1 cellular context compared by ENCODE assay signal in genomic region chr22:37933711-37934376, GRCh38.
TF ChIP-seq lines count a peak whose summit lies in the region.

No MANE protein-coding gene starts in this region.

TF ChIP-seq in K562, 482 proteins besides CTCF, POLR2A, EP300 and RAD21 (continued from another document and continues in another):
- TF ChIP-seq CTCFL (IDR thresholded peaks at IDR 0.05; ENCODE audit: borderline replicate concordance, insufficient read depth, low read depth, low read length, poor library complexity, severe bottlenecking) (peak; percentile 91), NRF1 (conservative IDR thresholded peaks at IDR 0.05 in 1 of 2, IDR thresholded peaks at IDR 0.05 in 1 of 2) (peak in 1 of 2 experiments; percentile 22; a peak in 2 of 4 replicates), TAL1 (IDR thresholded peaks at IDR 0.05) (no peak), ZNF217 (CRISPR knock-in tag; IDR thresholded peaks at IDR 0.05) (no peak), FOXP1 (CRISPR knock-in tag; IDR thresholded peaks at IDR 0.05) (no peak), JUN (IDR thresholded peaks at IDR 0.05; ENCODE audit: borderline replicate concordance, low read depth, low read length) (peak; percentile 70), JUN (CRISPR knock-in tag; IDR thresholded peaks at IDR 0.05; ENCODE audit: borderline replicate concordance) (no peak), MITF (IDR thresholded peaks at IDR 0.05) (no peak), TEAD1 (CRISPR knock-in tag; IDR thresholded peaks at IDR 0.05) (0 out of 4 replicates have a peak, but pooled peaks of 1 of the 2 experiments have one; percentile 28), ZNF766 (CRISPR knock-in tag; conservative IDR thresholded peaks at IDR 0.05) (no peak), XRCC3 (IDR thresholded peaks at IDR 0.05) (no peak), HEY1 (CRISPR knock-in tag; IDR thresholded peaks at IDR 0.05; ENCODE audit: borderline replicate concordance) (no peak), HDAC1 (IDR thresholded peaks at IDR 0.05) (no peak; a peak in 1 of 4 replicates), THRB (CRISPR knock-in tag; conservative IDR thresholded peaks at IDR 0.05) (no peak), HMG20A (CRISPR knock-in tag; conservative IDR thresholded peaks at IDR 0.05) (no peak), FOXM1 (IDR thresholded peaks at IDR 0.05; ENCODE audit: low read depth) (no peak), FOXM1 (CRISPR knock-in tag; IDR thresholded peaks at IDR 0.05; ENCODE audit: low read depth) (0 out of 2 replicates have a peak, but pooled peaks have one; percentile 53), ZNF609 (CRISPR knock-in tag; IDR thresholded peaks at IDR 0.05; ENCODE audit: borderline replicate concordance) (no peak), PCBP2 (IDR thresholded peaks at IDR 0.05; ENCODE audit: low read depth, low read length, poor library complexity, severe bottlenecking) (no peak), FOXA1 (IDR thresholded peaks at IDR 0.05; ENCODE audit: borderline replicate concordance) (no peak), PATZ1 (CRISPR knock-in tag; IDR thresholded peaks at IDR 0.05; ENCODE audit: borderline replicate concordance) (no peak), CC2D1A (IDR thresholded peaks at IDR 0.05) (no peak), MYC (IDR thresholded peaks at IDR 0.05; ENCODE audit: low read depth, low read length) (peak; percentile 39; the same call in 1 of the 2 replicates), MYC (CRISPR knock-in tag; IDR thresholded peaks at IDR 0.05; ENCODE audit: borderline replicate concordance, low read depth) (no peak), HDGF (IDR thresholded peaks at IDR 0.05) (no peak), ZNF512 (tag; IDR thresholded peaks at IDR 0.05) (no peak), ADNP (tag; IDR thresholded peaks at IDR 0.05) (no peak), ZNF696 (CRISPR knock-in tag; conservative IDR thresholded peaks at IDR 0.05) (no peak), NELFE (IDR thresholded peaks at IDR 0.05; ENCODE audit: insufficient read depth, insufficient read length) (no peak), ZNF76 (CRISPR knock-in tag; IDR thresholded peaks at IDR 0.05; ENCODE audit: borderline replicate concordance) (no peak), ZNF184 (CRISPR knock-in tag; IDR thresholded peaks at IDR 0.05) (no peak), RBM22 (IDR thresholded peaks at IDR 0.05; ENCODE audit: low read depth, low read length, poor library complexity, severe bottlenecking) (no peak), GATAD2B (IDR thresholded peaks at IDR 0.05; ENCODE audit: borderline replicate concordance) (no peak), HNRNPUL1 (IDR thresholded peaks at IDR 0.05; ENCODE audit: low read length) (no peak), BMI1 (IDR thresholded peaks at IDR 0.05; ENCODE audit: low read length) (no peak), EZH2 (IDR thresholded peaks at IDR 0.05; ENCODE audit: borderline replicate concordance, low read depth, low read length) (no peak), TAF15 (IDR thresholded peaks at IDR 0.05; ENCODE audit: low read depth, low read length) (no peak), RB1 (IDR thresholded peaks at IDR 0.05; ENCODE audit: low read depth) (peak; percentile 73), NCOA1 (IDR thresholded peaks at IDR 0.05; ENCODE audit: low read depth) (no peak; the same call in 1 of the 2 replicates), ILF3 (IDR thresholded peaks at IDR 0.05; ENCODE audit: borderline replicate concordance) (no peak), THAP12 (CRISPR knock-in tag; IDR thresholded peaks at IDR 0.05) (no peak), PPARD (CRISPR knock-in tag; IDR thresholded peaks at IDR 0.05) (no peak), ZNF778 (CRISPR knock-in tag; IDR thresholded peaks at IDR 0.05) (no peak), HMBOX1 (IDR thresholded peaks at IDR 0.05) (no peak), XRCC5 (IDR thresholded peaks at IDR 0.05; ENCODE audit: low read depth, low read length) (peak; percentile 92), SMAD3 (CRISPR knock-in tag; conservative IDR thresholded peaks at IDR 0.05) (no peak), ATF2 (CRISPR knock-in tag; IDR thresholded peaks at IDR 0.05) (no peak), ZNF174 (CRISPR knock-in tag; IDR thresholded peaks at IDR 0.05) (no peak), SLC30A9 (CRISPR knock-in tag; IDR thresholded peaks at IDR 0.05) (no peak), TARDBP (IDR thresholded peaks at IDR 0.05) (no peak; the same call in 1 of the 2 replicates), RBM25 (IDR thresholded peaks at IDR 0.05; ENCODE audit: low read depth, low read length, severe bottlenecking) (no peak), CREM (IDR thresholded peaks at IDR 0.05; ENCODE audit: low read depth) (peak; percentile 52)
